Comparison of ENCODE assay signal across 8 cellular contexts in the genomic region with DNA sequence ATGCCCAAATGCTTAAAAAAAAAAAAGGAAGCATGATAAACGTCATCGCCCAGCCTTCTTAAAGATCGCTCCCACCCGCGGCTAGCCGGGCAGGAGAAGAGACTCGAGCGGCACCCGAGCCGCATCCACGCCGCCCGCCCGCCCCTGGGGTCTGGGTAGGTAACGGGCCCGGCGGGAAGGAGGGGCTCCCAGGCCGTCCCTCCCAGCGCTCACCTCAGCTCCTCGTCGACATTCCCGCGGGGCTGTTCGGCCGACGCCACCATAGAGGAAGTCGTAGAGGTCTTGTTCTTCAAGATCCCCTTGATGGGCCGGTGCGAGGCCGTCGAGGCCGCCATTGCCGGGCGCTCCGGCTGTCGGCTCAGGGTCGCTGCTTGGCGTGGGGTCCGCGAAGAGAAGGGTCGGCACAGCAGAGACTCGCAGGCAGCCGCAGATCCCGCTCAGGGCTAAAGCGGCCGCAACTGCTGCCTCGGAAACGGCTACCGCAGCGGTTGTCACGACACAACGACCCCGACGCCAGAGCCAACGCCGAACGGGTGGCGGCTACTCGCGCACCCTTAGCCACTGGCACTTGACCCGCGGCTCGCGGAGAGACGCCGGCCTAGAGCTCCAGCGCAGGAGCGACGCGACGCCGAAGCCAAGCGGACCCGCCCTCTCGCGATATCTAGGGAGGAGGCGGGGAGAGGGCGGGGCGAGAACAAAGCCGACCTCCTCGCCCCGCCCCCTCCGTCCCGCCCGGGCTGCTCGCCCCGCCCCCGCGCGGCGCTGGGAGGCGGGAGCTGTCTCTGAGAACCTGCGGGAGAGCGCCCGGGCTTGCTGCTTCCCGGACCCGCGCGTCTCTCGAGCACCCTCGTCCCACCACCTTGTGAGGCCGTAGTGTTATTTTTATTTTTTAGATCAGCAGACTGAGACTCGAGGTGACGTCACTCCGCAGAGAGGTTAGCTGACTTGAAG. TPM values are rescaled to one million over a fixed set of nuclear protein-coding genes. Genes with fewer than 3 reads are reported as not detected.
A peak's percentile ranks its signal among the peaks of the same experiment; 100 is the strongest.
DNase-seq lines count a peak whose midpoint lies in the region; ATAC-seq and TF ChIP-seq lines count a peak whose summit lies in the region.

A gene (minus strand): TSS at position 635 of the 951 bp plus-strand sequence. CDS start 300 bp downstream, at position 335.

- intact Hi-C loops in T-helper 2 cell treated with Interferon-gamma antibody and Interleukin-4, amounts not matched to agents 100 ng/mL and 5 ng/mL, for 36 hours (cut with micrococcal nuclease), result loop anchor here (1.0 to 5.0 kb wide), 7 partner anchors 7 to 871 kb away; a partner anchor contains a TSS
- intact Hi-C loops in uterus (cut with DNase I; ENCODE audit: low total_unique reads), result no loop called here

- ATAC-seq in GM18498 (IDR thresholded peaks at IDR 0.05; ENCODE audit: unreplicated experiment) (peak; percentile 83), HG02885 (IDR thresholded peaks at IDR 0.05; ENCODE audit: poor library complexity, unreplicated experiment) (peak; percentile 80)

- H3K27me3 ChIP-seq in right atrium auricular region (no peaks in the 10 kb centered on the region), uterus (no peaks in the 10 kb centered on the region)

- H3K27ac ChIP-seq in right atrium auricular region, result peak within 1 kb of the TSS; percentile 89 to 92
- H3K27ac ChIP-seq in uterus, result peak within 1 kb of the TSS; percentile 88 to 90

- H3K4me3 ChIP-seq in right atrium auricular region, result peak within 1 kb of the TSS; percentile 78 to 87
- H3K4me3 ChIP-seq in uterus, result peak within 1 kb of the TSS; percentile 78 to 98

- H3K4me1 ChIP-seq in right atrium auricular region (peaks cover 4 to 65% of the 10 kb centered on the region in 2 donors), uterus (peaks cover 6 to 10% of the 10 kb centered on the region in 2 donors)

- H3K9me3 ChIP-seq in right atrium auricular region (no peaks in the 10 kb centered on the region), uterus (no peaks in the 10 kb centered on the region)

- TF ChIP-seq CTCF in right atrium auricular region (IDR thresholded peaks at IDR 0.05) (no peak), uterus (IDR thresholded peaks at IDR 0.05) (no peak)

- peak; percentile 95 to 98 for TF ChIP-seq POLR2A in uterus (IDR thresholded peaks at IDR 0.05)

- DNase-seq in NCI-H1694 treated with DMSO at 0.1 percent for 48 hours (lab: John Stamatoyannopoulos, UW), result peak; percentile 61
- peak; percentile 35 to 95 (median 84) for DNase-seq in anterior cingulate cortex (lab: John Stamatoyannopoulos, UW)
- DNase-seq in right atrium auricular region (ENCODE audit: low spot score), result peak; percentile 91
- peak; percentile 93 for DNase-seq in putamen (ENCODE audit: low spot score)
- peak; percentile 91 to 92 for DNase-seq in uterus

- no peaks in the 10 kb centered on the region for H3K36me3 ChIP-seq in right atrium auricular region
- no peaks in the 10 kb centered on the region for H3K36me3 ChIP-seq in uterus

RNA-seq across cellular contexts. Expression of the gene that starts here (rescaled TPM):
- 63.2 and 63.8 TPM in 2 replicates for total RNA-seq in T-helper 2 cell treated with Interferon-gamma antibody and Interleukin-4, amounts not matched to agents 100 ng/mL and 5 ng/mL, for 36 hours
- 10 to 100 TPM; 43.4 to 49.4 TPM for total RNA-seq in right atrium auricular region
- 100 to 1,000 TPM in 2 of 4 donors, 10 to 100 TPM in 2; 48.2 to 248 (median 106) TPM for total RNA-seq in uterus

Comparison
In these comparisons a context has a peak if more than half of its experiments do, and no peak if none do; other contexts are left out.
1. Peak in every context shown above with its lines: DNase-seq, ATAC-seq, H3K4me3 ChIP-seq and H3K27ac ChIP-seq.